Comparison of ENCODE assay signal across 20 cellular contexts in genomic region chr20:53068241-53068640, GRCh38.
"Had no signal": no experiment of that assay in that cellular context is flagged by ENCODE, and none has a peak within 500 bp of the region (broad histone marks: within the 10 kb centered on the region; RNA-seq: fewer than 3 reads in every experiment).

No MANE protein-coding gene starts in this region.

- H3K4me3 Mint-ChIP-seq: mesothelial cell of epicardium; naive B cell; natural killer cell treated with Interleukin-12 subunit alpha and Interleukin-12 subunit beta and Interleukin-15 and Interleukin-18, amount 100 ng/mL, for 72 hours; neural progenitor cell; stimulated activated memory B cell treated with anti-CD40 and anti-IgM and Interleukin-4, amounts not matched to agents 10 μg/mL and 1 μg/mL and 100 μg/mL, for 72 hours had no signal

- DNase-seq: dermis blood vessel endothelial cell; effector memory CD4-positive, alpha-beta T cell; foreskin keratinocyte; heart left ventricle; left cardiac atrium; left lung; mesenchymal stem cell; mucosa of descending colon; naive B cell; sigmoid colon; stimulated activated CD4-positive, alpha-beta T cell treated with anti-CD3 and anti-CD28 coated beads, Interleukin-2, amount 100 ng/mL, for 24 hours; stimulated activated CD4-positive, alpha-beta T cell treated with anti-CD3 and anti-CD28 coated beads, Interleukin-4, amount 100 ng/mL, for 4 hours; stimulated activated naive CD8-positive, alpha-beta T cell treated with anti-CD3 and anti-CD28 coated beads, Interleukin-15, Interleukin-2, amounts not matched to agents 100 U/mL and 50 U/mL, for 24 hours; substantia nigra; testis; upper lobe of left lung had no signal

- H3K4me1 Mint-ChIP-seq: neural progenitor cell had no signal

- H3K9me3 Mint-ChIP-seq: neural progenitor cell had no signal

- H3K36me3 Mint-ChIP-seq: natural killer cell treated with Interleukin-12 subunit alpha and Interleukin-12 subunit beta and Interleukin-15 and Interleukin-18, amount 100 ng/mL, for 72 hours; neural progenitor cell; stimulated activated memory B cell treated with anti-CD40 and anti-IgM and Interleukin-4, amounts not matched to agents 10 μg/mL and 1 μg/mL and 100 μg/mL, for 72 hours had no signal

- H3K27ac Mint-ChIP-seq: mesothelial cell of epicardium; natural killer cell treated with Interleukin-12 subunit alpha and Interleukin-12 subunit beta and Interleukin-15 and Interleukin-18, amount 100 ng/mL, for 72 hours; neural progenitor cell; stimulated activated memory B cell treated with anti-CD40 and anti-IgM and Interleukin-4, amounts not matched to agents 10 μg/mL and 1 μg/mL and 100 μg/mL, for 72 hours had no signal
